ENCODE assay signal across 21 cellular contexts in the genomic region with DNA sequence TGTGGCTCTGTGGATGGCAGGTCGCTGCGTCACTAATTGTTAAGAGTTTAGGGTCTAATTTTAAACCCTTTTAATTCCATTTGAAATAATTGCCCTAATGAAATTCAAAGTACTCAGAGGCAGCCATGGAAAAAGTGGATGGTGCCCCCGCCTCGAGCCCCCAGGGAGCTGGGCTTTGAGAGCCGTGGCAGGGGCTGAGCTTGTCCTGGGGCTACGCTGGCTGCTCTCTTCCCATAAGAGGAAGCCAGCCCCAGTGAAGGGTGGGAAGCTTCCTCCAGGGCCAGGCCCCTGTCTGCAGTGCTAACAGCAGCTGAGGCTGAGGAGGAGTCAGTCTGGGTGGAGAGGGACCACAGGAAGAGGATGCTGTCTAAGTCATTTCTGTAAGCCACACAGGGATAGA.
A peak's percentile ranks its signal among the peaks of the same experiment; 100 is the strongest.
DNase-seq lines count a peak whose midpoint lies in the region; ATAC-seq, FAIRE-seq and TF ChIP-seq lines count a peak whose summit lies in the region.
"Had no signal": no experiment of that assay in that cellular context is flagged by ENCODE, and none has a peak within 500 bp of the region (broad histone marks: within the 10 kb centered on the region; RNA-seq: fewer than 3 reads in every experiment).

No MANE protein-coding gene starts in this region.

- no peaks in the 10 kb centered on the region for H3K23me2 ChIP-seq in H1 (ENCODE audit: low read depth, low read length)

- H3K4ac ChIP-seq in H1 (replicated peaks; ENCODE audit: insufficient read length, low read depth, low read length) (no peak overlapping the region), neuronal stem cell (ENCODE audit: low read length) (no peak overlapping the region)

- H3K23ac ChIP-seq in H1 (ENCODE audit: insufficient read length) (no peak overlapping the region), neuronal stem cell (ENCODE audit: low read depth, low read length, poor library complexity) (no peak overlapping the region)

- H4K20me1 ChIP-seq in H1 (replicated peaks in 1 of 2; ENCODE audit: control insufficient read depth in 1 of 2, insufficient read depth in 2 of 2, low read length in 2 of 2): no peaks in the 10 kb centered on the region

- H3K27ac Mint-ChIP-seq in stimulated activated memory B cell treated with anti-CD40 and anti-IgM and Interleukin-4, amounts not matched to agents 10 μg/mL and 1 μg/mL and 100 μg/mL, for 72 hours: no peak overlapping the region
- H3K27ac Mint-ChIP-seq: B cell; CD4-positive, alpha-beta memory T cell; HFFc6 had no signal

- WGBS in H1 (ENCODE audit: extremely low coverage in 1 of 2, insufficient coverage in 1 of 2, insufficient read length in 1 of 2, insufficient replicate concordance in 2 of 2, low coverage in 1 of 2, low lambda C conversion rate in 2 of 2, missing lambda C conversion rate in 1 of 2), 2 experiments: 83% methylated on average over 6 of the region's 6 CpGs; no CpG with 5 or more reads in 1 of the 2 experiments
- no CpG with 5 or more reads among the region's 6 CpGs for WGBS in neuronal stem cell (ENCODE audit: extremely low coverage in 2 of 2, insufficient read length in 2 of 2, insufficient replicate concordance in 1 of 2), 2 donors

- no peak overlapping the region for H2AFZ ChIP-seq in H1 (ENCODE audit: low read length)
- H2AFZ ChIP-seq in neuronal stem cell (ENCODE audit: low read length): no peak overlapping the region

- H4K5ac ChIP-seq in H1 (ENCODE audit: insufficient read length, low read depth, low read length): no peak overlapping the region

- H3K14ac ChIP-seq in H1 (ENCODE audit: insufficient read length) (no peak overlapping the region), neuronal stem cell (ENCODE audit: low read length) (no peak overlapping the region)

- H3K27ac ChIP-seq in SJCRH30 (no peak overlapping the region), H1 (ENCODE audit: low read depth, low read length) (no peak overlapping the region), neuronal stem cell (replicated peaks; ENCODE audit: low read length) (no peak overlapping the region)
- H3K27ac ChIP-seq: C4-2B, HL-60 had no signal

- no peak for ATAC-seq in stimulated activated memory B cell treated with anti-CD40 and anti-IgM and Interleukin-4, amounts not matched to agents 10 μg/mL and 1 μg/mL and 100 μg/mL, for 72 hours

- H3K18ac ChIP-seq in H1 (ENCODE audit: extremely low read depth, low read length) (peak overlapping the region; percentile 35; the same call in 1 of the 2 replicates), neuronal stem cell (ENCODE audit: low read length) (peak overlapping the region; percentile 17)

- H3K4me2 ChIP-seq in H1 (ENCODE audit: insufficient read depth in 1 of 2, low read depth in 2 of 2, low read length in 2 of 2) (no peak overlapping the region), neuronal stem cell (ENCODE audit: insufficient read depth, low read length, poor library complexity, severe bottlenecking) (no peak overlapping the region)

- H2BK12ac ChIP-seq in H1 (ENCODE audit: low read depth, low read length): peak overlapping the region; percentile 77; the same call in 1 of the 2 replicates
- no peak overlapping the region for H2BK12ac ChIP-seq in neuronal stem cell (ENCODE audit: low read length)

- CTCF ChIA-PET in H1 (lab: Charles Lee; ENCODE audit: partially characterized antibody): interaction anchor here (1.1 to 3.4 kb wide), 5 partner anchors 11 to 473 kb away, joined by 3 to 11 read pairs (median 7); no protein-coding TSS in a partner anchor

- H3K27me3 ChIP-seq in SJCRH30 (no peaks in the 10 kb centered on the region), H1 (replicated peaks in 1 of 4; ENCODE audit: control insufficient read depth in 3 of 4, extremely low read depth in 1 of 4, insufficient read depth in 3 of 4, low read length in 3 of 4) (no peaks in the 10 kb centered on the region), neuronal stem cell (ENCODE audit: control insufficient read depth in 3 of 3, insufficient read depth in 3 of 3, low read depth in 1 of 3, low read length in 3 of 3) (no peaks in the 10 kb centered on the region)

- no peak overlapping the region for H2BK15ac ChIP-seq in H1 (ENCODE audit: low read length)
- H2BK15ac ChIP-seq in neuronal stem cell (ENCODE audit: low read length): no peak overlapping the region

- H3K4me1 ChIP-seq in SJCRH30 (no peaks in the 10 kb centered on the region), H1 (replicated peaks in 1 of 4; ENCODE audit: control insufficient read depth in 3 of 4, insufficient read depth in 4 of 4, low read length in 3 of 4) (peaks cover 0 to 6% (median 3%) of the 10 kb centered on the region in 4 experiments; a peak in 3 of 7 replicates), neuronal stem cell (ENCODE audit: control insufficient read depth in 2 of 2, insufficient read depth in 1 of 2, low read depth in 1 of 2, low read length in 2 of 2) (peaks cover 0 to 3% of the 10 kb centered on the region in 2 donors)

- no peak overlapping the region for H4K8ac ChIP-seq in H1 (ENCODE audit: extremely low read depth, insufficient read depth, low read length)
- H4K8ac ChIP-seq in neuronal stem cell (ENCODE audit: low read depth, low read length): no peak overlapping the region

- H2BK120ac ChIP-seq in H1 (replicated peaks; ENCODE audit: low read depth, low read length): no peak overlapping the region
- H2BK120ac ChIP-seq in neuronal stem cell (ENCODE audit: low read depth, low read length): no peak overlapping the region

- H2AK5ac ChIP-seq in H1 (ENCODE audit: low read depth, low read length) (no peak overlapping the region), neuronal stem cell (ENCODE audit: low read depth, low read length) (no peak overlapping the region)

- no peak overlapping the region for H2BK5ac ChIP-seq in H1 (ENCODE audit: low read depth, low read length)
- no peak overlapping the region for H2BK5ac ChIP-seq in neuronal stem cell (ENCODE audit: low read length)

- H4K91ac ChIP-seq in H1 (replicated peaks; ENCODE audit: insufficient read length, low read length) (peak overlapping the region; percentile 92), neuronal stem cell (ENCODE audit: low read depth, low read length, poor library complexity) (no peak overlapping the region)

- TF ChIP-seq RAD21 in H1 (IDR thresholded peaks at IDR 0.05 in 1 of 2, conservative IDR thresholded peaks at IDR 0.05 in 1 of 2; ENCODE audit: low read depth in 2 of 2, low read length in 2 of 2): no peak

- no peak overlapping the region for H2BK20ac ChIP-seq in H1 (ENCODE audit: low read length)

- no peak overlapping the region for H3K56ac ChIP-seq in H1 (replicated peaks; ENCODE audit: insufficient read length, low read depth, low read length)

- no peak for TF ChIP-seq EP300 in H1 (IDR thresholded peaks at IDR 0.05; ENCODE audit: borderline replicate concordance in 1 of 2, low read depth in 2 of 2, low read length in 2 of 2)

- H3K9ac ChIP-seq in H1 (replicated peaks in 1 of 4; ENCODE audit: extremely low read depth in 1 of 4, low read depth in 3 of 4, low read length in 3 of 4) (no peak overlapping the region), neuronal stem cell (ENCODE audit: low read depth, low read length, poor library complexity) (no peak overlapping the region)

- POLR2A ChIA-PET in H1 (lab: Charles Lee; ENCODE audit: partially characterized antibody): interaction anchor here (0.8 to 1.0 kb wide), 2 partner anchors 10 to 71 kb away, joined by 3 to 4 read pairs; no protein-coding TSS in a partner anchor

- H3K36me3 ChIP-seq in SJCRH30: no peaks in the 10 kb centered on the region
- no peaks in the 10 kb centered on the region for H3K36me3 ChIP-seq in H1 (ENCODE audit: control insufficient read depth in 2 of 4, insufficient read depth in 4 of 4, low read length in 3 of 4)
- no peaks in the 10 kb centered on the region for H3K36me3 ChIP-seq in neuronal stem cell (replicated peaks in 1 of 2; ENCODE audit: control insufficient read depth in 2 of 2, insufficient read depth in 2 of 2, low read length in 2 of 2)

- no peak for TF ChIP-seq CTCF in H1 (IDR thresholded peaks at IDR 0.05; ENCODE audit: control extremely low read depth in 1 of 3, insufficient read depth in 1 of 3, low read depth in 1 of 3, low read length in 3 of 3)

- TF ChIP-seq POLR2A in H1 (IDR thresholded peaks at IDR 0.05; ENCODE audit: control extremely low read depth in 1 of 2, low read depth in 2 of 2, low read length in 2 of 2): no peak

- no peaks in the 10 kb centered on the region for H3K4me1 Mint-ChIP-seq in stimulated activated memory B cell treated with anti-CD40 and anti-IgM and Interleukin-4, amounts not matched to agents 10 μg/mL and 1 μg/mL and 100 μg/mL, for 72 hours
- H3K4me1 Mint-ChIP-seq: B cell; CD4-positive, alpha-beta memory T cell had no signal

- DNase-seq in ELF-1 (ENCODE audit: low read depth, low spot score) (peak; percentile 59), SJCRH30 (peak; percentile 9 to 12), H1 (ENCODE audit: low read depth in 1 of 2, low spot score in 2 of 2) (no peak), neuronal stem cell (ENCODE audit: low spot score) (no peak), nucleus accumbens (lab: John Stamatoyannopoulos, UW) (no peak)
- no peak for DNase-seq in activated naive CD4-positive, alpha-beta T cell treated with Interleukin-2 at 50 U/mL for 16 hours
- DNase-seq: DMS153, DMS79 treated with DMSO at 0.1 percent for 48 hours, EL, GDM1, GOT3, HCEC 1CT, HFFc6 had no signal

- no peaks in the 10 kb centered on the region for H3K79me1 ChIP-seq in H1 (ENCODE audit: low read depth, low read length)
- no peaks in the 10 kb centered on the region for H3K79me1 ChIP-seq in neuronal stem cell (ENCODE audit: low read depth, low read length)

- no peak overlapping the region for H3K4me3 Mint-ChIP-seq in stimulated activated memory B cell treated with anti-CD40 and anti-IgM and Interleukin-4, amounts not matched to agents 10 μg/mL and 1 μg/mL and 100 μg/mL, for 72 hours
- H3K4me3 Mint-ChIP-seq: B cell; CD4-positive, alpha-beta memory T cell; HFFc6 had no signal

- no peaks in the 10 kb centered on the region for H3K27me3 Mint-ChIP-seq in stimulated activated memory B cell treated with anti-CD40 and anti-IgM and Interleukin-4, amounts not matched to agents 10 μg/mL and 1 μg/mL and 100 μg/mL, for 72 hours
- H3K27me3 Mint-ChIP-seq: B cell had no signal

- H3K9me3 Mint-ChIP-seq in stimulated activated memory B cell treated with anti-CD40 and anti-IgM and Interleukin-4, amounts not matched to agents 10 μg/mL and 1 μg/mL and 100 μg/mL, for 72 hours: no peaks in the 10 kb centered on the region
- H3K9me3 Mint-ChIP-seq: CD4-positive, alpha-beta memory T cell had no signal

- no peak overlapping the region for H3K4me3 ChIP-seq in SJCRH30
- no peak overlapping the region for H3K4me3 ChIP-seq in H1 (ENCODE audit: extremely low read depth in 1 of 4, insufficient read depth in 2 of 4, low read depth in 3 of 4, low read length in 4 of 4)
- H3K4me3 ChIP-seq in neuronal stem cell (ENCODE audit: low read length in 2 of 2): no peak overlapping the region

- no peaks in the 10 kb centered on the region for H3K79me2 ChIP-seq in H1 (ENCODE audit: control insufficient read depth in 1 of 2, insufficient read depth in 2 of 2, low read length in 2 of 2)

- no peaks in the 10 kb centered on the region for H3K36me3 Mint-ChIP-seq in stimulated activated memory B cell treated with anti-CD40 and anti-IgM and Interleukin-4, amounts not matched to agents 10 μg/mL and 1 μg/mL and 100 μg/mL, for 72 hours
- H3K36me3 Mint-ChIP-seq: CD4-positive, alpha-beta memory T cell had no signal

- FAIRE-seq in H1 (lab: Jason Lieb, UNC): no peak
- FAIRE-seq: A204.1, D721Med, GM12892 had no signal

- H3K9me3 ChIP-seq in SJCRH30 (replicated peaks) (no peaks in the 10 kb centered on the region), H1 (ENCODE audit: insufficient read depth in 2 of 2, low read depth in 1 of 2, low read length in 1 of 2) (no peaks in the 10 kb centered on the region; a peak in 1 of 4 replicates), neuronal stem cell (replicated peaks in 1 of 2; ENCODE audit: control insufficient read depth in 2 of 2, insufficient read depth in 1 of 2, low read depth in 1 of 2, low read length in 2 of 2) (peaks cover 0 to 10% of the 10 kb centered on the region in 2 donors)

Comparison
In these comparisons a context has a peak if more than half of its experiments do, and no peak if none do; other contexts are left out.
1. DNase-seq: peak in ELF-1 (single experiment) and SJCRH30 (2 of 2); none in H1 (0 of 2), neuronal stem cell (single experiment), activated naive CD4-positive, alpha-beta T cell treated with Interleukin-2 at 50 U/mL for 16 hours (single experiment) and nucleus accumbens (0 of 56).